24 cellular contexts compared by ENCODE assay signal in genomic region chr1:247291161-247291560, GRCh38. TPM values are rescaled to one million over a fixed set of nuclear protein-coding genes. Genes with fewer than 3 reads are reported as not detected.
DNase-seq lines count a peak whose midpoint lies in the region; ATAC-seq and TF ChIP-seq lines count a peak whose summit lies in the region.
"Had no signal": no experiment of that assay in that cellular context is flagged by ENCODE, and none has a peak within 500 bp of the region (broad histone marks: within the 10 kb centered on the region; RNA-seq: fewer than 3 reads in every experiment).

No MANE protein-coding gene starts in this region.

- H3K27ac ChIP-seq in WERI-Rb-1 (no peak overlapping the region), ovary (no peak overlapping the region)
- H3K27ac ChIP-seq: A549; BLaER1 treated with 17β-estradiol and CSF1 and Interleukin-3, amounts not matched to agents 10 nM and 100 nM; GM23248 had no signal

- peak; percentile 16 for DNase-seq in GM13976 (ENCODE audit: low spot score)
- peak; percentile 5 for DNase-seq in WERI-Rb-1
- peak; percentile 44 for DNase-seq in islet precursor cell
- DNase-seq in mesenteric fat pad (ENCODE audit: low spot score) = peak; percentile 49
- DNase-seq in ovary = no peak
- no peak for DNase-seq in NCI-H2196 (lab: John Stamatoyannopoulos, UW; ENCODE audit: unreplicated experiment)
- DNase-seq: 8988T; ACHN; AML-193; BE2C; CD4-positive, alpha-beta T cell; CD8-positive, alpha-beta memory T cell; DMS 273 treated with DMSO at 0.1 percent for 48 hours; DMS79; EL; GF-D8; GM23248; HFFc6 had no signal

- WGBS in ovary, 3 donors = 93 to 95% (median 93%) methylated on average over 9 of the region's 9 CpGs

- peaks cover 2% of the 10 kb centered on the region for H3K9me3 ChIP-seq in WERI-Rb-1 (ENCODE audit: severe bottlenecking)
- no peaks in the 10 kb centered on the region for H3K9me3 ChIP-seq in ovary
- H3K9me3 ChIP-seq: BE2C, HAP-1 had no signal

- H3K36me3 ChIP-seq in WERI-Rb-1 (no peaks in the 10 kb centered on the region; the same call in 1 of the 2 replicates), ovary (no peaks in the 10 kb centered on the region)
- H3K36me3 ChIP-seq: BE2C, HAP-1 had no signal

- H3K4me1 ChIP-seq in ovary (ENCODE audit: insufficient read depth) = no peaks in the 10 kb centered on the region
- H3K4me1 ChIP-seq: A549; BE2C; BLaER1 treated with 17β-estradiol and CSF1 and Interleukin-3, amounts not matched to agents 10 nM and 100 nM; HAP-1 had no signal

- no peak for ATAC-seq in GM19395 (IDR thresholded peaks at IDR 0.05; ENCODE audit: unreplicated experiment)
- ATAC-seq: A549 had no signal

- no peak for TF ChIP-seq POLR2A in ovary (IDR thresholded peaks at IDR 0.05)

- in situ Hi-C loops in GM13976 (cut with MboI; ENCODE audit: low sequenced_read_pairs, unreplicated experiment) = no loop called here

- no peaks in the 10 kb centered on the region for H3K27me3 ChIP-seq in WERI-Rb-1 (ENCODE audit: insufficient read depth, low read depth, severe bottlenecking)
- H3K27me3 ChIP-seq in ovary = no peaks in the 10 kb centered on the region
- H3K27me3 ChIP-seq: BE2C; BLaER1 treated with 17β-estradiol and CSF1 and Interleukin-3, amounts not matched to agents 10 nM and 100 nM had no signal

- intact Hi-C loops in ovary (cut with DNase I) = no loop called here

- no peak for TF ChIP-seq EP300 in ovary (IDR thresholded peaks at IDR 0.05)

- no peak for TF ChIP-seq CTCF in GM13976 (IDR thresholded peaks at IDR 0.05; ENCODE audit: borderline replicate concordance, control extremely low read depth, extremely low read depth, insufficient read depth, missing control alignments)
- TF ChIP-seq CTCF in WERI-Rb-1 (IDR thresholded peaks at IDR 0.05; ENCODE audit: low read depth, low read length) = no peak
- TF ChIP-seq CTCF in ovary (IDR thresholded peaks at IDR 0.05) = no peak

- no peak overlapping the region for H3K4me3 ChIP-seq in WERI-Rb-1 (ENCODE audit: low read depth, low read length)
- no peak overlapping the region for H3K4me3 ChIP-seq in ovary
- H3K4me3 ChIP-seq: A549; BLaER1 treated with 17β-estradiol and CSF1 and Interleukin-3, amounts not matched to agents 10 nM and 100 nM; GM23248; HAP-1 had no signal

RNA-seq across cellular contexts. Expression of gene VN1R5, which starts 35.3 kb away (rescaled TPM):
- total RNA-seq in mesenteric fat pad (not detected), ovary (not detected)
- polyA plus RNA-seq in ovary = not detected
- total RNA-seq: CD4-positive, alpha-beta T cell; CD8-positive, alpha-beta memory T cell; GM23248; H4; HFFc6 had no signal
- polyA plus RNA-seq: A549; CD14-positive monocyte; CD8-positive, alpha-beta memory T cell; GM23248 had no signal

RNA-seq across cellular contexts. Expression of gene ZNF496, which starts 40.5 kb away (rescaled TPM):
- total RNA-seq in mesenteric fat pad (14.4 TPM), ovary (10 to 100 TPM; 31.8 to 53.8 (median 42.4) TPM)
- polyA plus RNA-seq in ovary = 10 to 100 TPM; 19.3 to 28.6 TPM

Comparison
In these comparisons a context has a peak if more than half of its experiments do, and no peak if none do; other contexts are left out.
1. DNase-seq: peak in GM13976 (single experiment), WERI-Rb-1 (single experiment), islet precursor cell (single experiment) and mesenteric fat pad (single experiment); none in ovary (0 of 5) and NCI-H2196 (single experiment).